ENCODE assay signal across 13 cellular contexts in genomic region chr14:22178330-22178981, GRCh38.
DNase-seq lines count a peak whose midpoint lies in the region; ATAC-seq and TF ChIP-seq lines count a peak whose summit lies in the region.
"Had no signal": no experiment of that assay in that cellular context is flagged by ENCODE, and none has a peak within 500 bp of the region (broad histone marks: within the 10 kb centered on the region; RNA-seq: fewer than 3 reads in every experiment).

No MANE protein-coding gene starts in this region.

- H3K36me3 Mint-ChIP-seq in activated naive CD4-positive, alpha-beta T cell treated with anti-CD3 and anti-CD28 coated beads, Interleukin-2, amount 50 U/mL, for 72 hours = no peaks in the 10 kb centered on the region

- TF ChIP-seq CTCF in OCI-LY3 (IDR thresholded peaks at IDR 0.05; ENCODE audit: low read depth, low read length) = no peak
- TF ChIP-seq CTCF in heart left ventricle (IDR thresholded peaks at IDR 0.05) = no peak
- TF ChIP-seq CTCF in suprapubic skin (IDR thresholded peaks at IDR 0.05) = no peak

- H3K9me3 ChIP-seq in OCI-LY3 (ENCODE audit: insufficient read depth, low read length) (no peaks in the 10 kb centered on the region), heart left ventricle (no peaks in the 10 kb centered on the region), suprapubic skin (no peaks in the 10 kb centered on the region)
- H3K9me3 ChIP-seq: body of pancreas, ovary had no signal

- no peak overlapping the region for H3K27ac Mint-ChIP-seq in activated naive CD4-positive, alpha-beta T cell treated with anti-CD3 and anti-CD28 coated beads, Interleukin-2, amount 50 U/mL, for 72 hours

- H3K4me3 ChIP-seq in OCI-LY3 (ENCODE audit: low read length) = peak overlapping the region; percentile 7; the same call in 1 of the 2 replicates
- no peak overlapping the region for H3K4me3 ChIP-seq in heart left ventricle
- H3K4me3 ChIP-seq in suprapubic skin = no peak overlapping the region
- H3K4me3 ChIP-seq: body of pancreas, ovary had no signal

- H3K4me2 ChIP-seq in OCI-LY3 (ENCODE audit: low read length) = peak overlapping the region; percentile 50

- H3K9ac ChIP-seq in OCI-LY3 (ENCODE audit: low read length) = peak overlapping the region; percentile 74

- TF ChIP-seq EP300 in suprapubic skin (IDR thresholded peaks at IDR 0.05) = no peak

- peak overlapping the region; percentile 98 for H3K27ac ChIP-seq in OCI-LY3 (ENCODE audit: low read length)
- peak overlapping the region in 3 of 12 donors; percentile 11 to 35 (median 15) for H3K27ac ChIP-seq in heart left ventricle
- H3K27ac ChIP-seq in suprapubic skin = peak overlapping the region; percentile 12
- H3K27ac ChIP-seq: body of pancreas, ovary had no signal

- no peak for DNase-seq in activated naive CD4-positive, alpha-beta T cell treated with anti-CD3 and anti-CD28 coated beads, Interleukin-2, amount 50 U/mL, for 72 hours (ENCODE audit: low spot score in 2 of 2)
- DNase-seq in activated naive CD4-positive, alpha-beta T cell treated with anti-CD3 and anti-CD28 coated beads, Interleukin-2, amount 50 U/mL, for 16 hours = no peak
- DNase-seq in heart left ventricle (peak in 1 of 5 donors; percentile 28), suprapubic skin (ENCODE audit: low spot score in 2 of 2) (no peak), NCI-H69 (lab: John Stamatoyannopoulos, UW) (no peak), cerebellum (ENCODE audit: low spot score) (no peak), NCI-H2227 treated with DMSO at 0.1 percent for 48 hours (lab: John Stamatoyannopoulos, UW) (no peak)
- DNase-seq: activated CD4-positive, alpha-beta T cell treated with anti-CD3 and anti-CD28 coated beads for 48 hours; body of pancreas; NCI-H1105; NCI-H510A; ovary had no signal

- H2AFZ ChIP-seq in OCI-LY3 (ENCODE audit: low read depth, low read length) = no peak overlapping the region

- no peaks in the 10 kb centered on the region for H4K20me1 ChIP-seq in OCI-LY3 (ENCODE audit: insufficient read depth, low read length)

- peak; percentile 28 to 57 for ATAC-seq in activated naive CD4-positive, alpha-beta T cell treated with anti-CD3 and anti-CD28 coated beads, Interleukin-2, amount 50 U/mL, for 72 hours
- ATAC-seq in heart left ventricle = peak in 3 of 4 donors; percentile 57 to 84 (median 75)
- ATAC-seq: body of pancreas had no signal

- H3K36me3 ChIP-seq in OCI-LY3 (replicated peaks; ENCODE audit: low read depth, low read length) (peaks cover 12% of the 10 kb centered on the region), heart left ventricle (no peaks in the 10 kb centered on the region), suprapubic skin (no peaks in the 10 kb centered on the region)
- H3K36me3 ChIP-seq: ovary had no signal

- H3K79me2 ChIP-seq in OCI-LY3 (ENCODE audit: low read length) = no peaks in the 10 kb centered on the region

- H3K9me3 Mint-ChIP-seq in activated naive CD4-positive, alpha-beta T cell treated with anti-CD3 and anti-CD28 coated beads, Interleukin-2, amount 50 U/mL, for 72 hours = no peaks in the 10 kb centered on the region

- H3K27me3 ChIP-seq in OCI-LY3 (ENCODE audit: low read depth, low read length) = no peaks in the 10 kb centered on the region
- no peaks in the 10 kb centered on the region for H3K27me3 ChIP-seq in heart left ventricle
- no peaks in the 10 kb centered on the region for H3K27me3 ChIP-seq in suprapubic skin
- H3K27me3 ChIP-seq: body of pancreas, ovary had no signal

- 68 to 81% (median 78%) methylated on average over 2 of the region's 2 CpGs for WGBS in heart left ventricle, 4 donors
- 72% methylated on average over 2 of the region's 2 CpGs for WGBS in suprapubic skin

- TF ChIP-seq POLR2A in heart left ventricle (IDR thresholded peaks at IDR 0.05) (no peak), suprapubic skin (IDR thresholded peaks at IDR 0.05) (no peak)

- intact Hi-C loops in heart left ventricle (cut with DNase I) = no loop called here

- peaks cover 97% of the 10 kb centered on the region for H3K4me1 ChIP-seq in OCI-LY3 (ENCODE audit: low read length)
- H3K4me1 ChIP-seq in heart left ventricle = peaks cover 0 to 24% (median 7%) of the 10 kb centered on the region in 12 donors
- H3K4me1 ChIP-seq in suprapubic skin = no peaks in the 10 kb centered on the region
- H3K4me1 ChIP-seq: body of pancreas had no signal
